Comparison of ENCODE assay signal across 30 cellular contexts in the genomic region with DNA sequence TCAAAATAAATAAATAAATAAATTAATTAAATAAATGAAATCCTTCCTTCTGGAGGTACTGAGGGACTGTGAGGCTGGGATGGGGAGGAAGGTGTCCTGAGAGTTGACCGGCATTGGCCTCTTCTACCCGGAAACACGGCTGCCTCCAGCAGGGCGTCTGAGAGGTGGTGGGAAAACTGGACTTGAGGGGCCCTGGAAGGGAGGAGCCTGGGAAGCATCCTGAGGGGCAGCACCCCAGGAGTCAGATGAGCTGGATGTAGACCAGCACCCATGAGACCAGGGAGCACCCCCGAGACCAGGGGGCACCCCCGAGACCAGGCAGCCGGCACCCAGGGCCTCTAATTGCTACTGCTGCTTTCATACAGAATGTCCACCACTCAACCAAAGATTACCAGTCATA. TPM values are rescaled to one million over a fixed set of nuclear protein-coding genes. Genes with fewer than 3 reads are reported as not detected.
"Had no signal": no experiment of that assay in that cellular context is flagged by ENCODE, and none has a peak within 500 bp of the region (broad histone marks: within the 10 kb centered on the region; RNA-seq: fewer than 3 reads in every experiment).

No MANE protein-coding gene starts in this region.

- H3K27me3 ChIP-seq: ascending aorta had no signal

- H3K4me3 Mint-ChIP-seq: activated CD4-positive, alpha-beta T cell treated with anti-CD3 and anti-CD28 coated beads, Interleukin-2, amount 10 ng/mL, durations not matched to agents 24 days and 14 days; activated CD8-positive, alpha-beta T cell treated with anti-CD3 and anti-CD28 coated beads, Interleukin-2, amount 10 ng/mL, durations not matched to agents 7 days and 5 days; activated naive CD4-positive, alpha-beta T cell treated with anti-CD3 and anti-CD28 coated beads, Interleukin-2, amount 50 U/mL, for 24 hours; activated naive CD8-positive, alpha-beta T cell treated with anti-CD3 and anti-CD28 coated beads, Interleukin-2, amount 10 ng/mL, durations not matched to agents 7 days and 5 days; activated T-cell treated with anti-CD3 and anti-CD28 coated beads, Interleukin-2, amount 50 U/mL, for 24 hours had no signal

- H3K4me1 ChIP-seq: ascending aorta had no signal

- H3K27me3 Mint-ChIP-seq: activated naive CD4-positive, alpha-beta T cell treated with anti-CD3 and anti-CD28 coated beads, Interleukin-2, amount 50 U/mL, for 24 hours; activated T-cell treated with anti-CD3 and anti-CD28 coated beads, Interleukin-2, amount 50 U/mL, for 24 hours had no signal

- H3K4me3 ChIP-seq: ascending aorta, cardiac muscle cell had no signal

- ATAC-seq: activated CD8-positive, alpha-beta T cell treated with anti-CD3 and anti-CD28 coated beads, Interleukin-2, amount 10 ng/mL, durations not matched to agents 7 days and 5 days; Panc1 had no signal

- H3K9me3 ChIP-seq: ascending aorta had no signal

- H3K36me3 ChIP-seq: ascending aorta, cardiac muscle cell, WERI-Rb-1 had no signal

- H3K27ac ChIP-seq: ascending aorta, cardiac muscle cell, KMS-11, WERI-Rb-1 had no signal

- H3K27ac Mint-ChIP-seq: activated CD4-positive, alpha-beta T cell treated with anti-CD3 and anti-CD28 coated beads, Interleukin-2, amount 10 ng/mL, durations not matched to agents 24 days and 14 days; activated CD8-positive, alpha-beta T cell treated with anti-CD3 and anti-CD28 coated beads, Interleukin-2, amount 10 ng/mL, durations not matched to agents 7 days and 5 days; activated naive CD8-positive, alpha-beta T cell treated with anti-CD3 and anti-CD28 coated beads, Interleukin-2, amount 10 ng/mL, durations not matched to agents 7 days and 5 days; activated T-cell treated with anti-CD3 and anti-CD28 coated beads, Interleukin-2, amount 50 U/mL, for 24 hours; activated T-helper 2 cell treated with anti-CD3 and anti-CD28 coated beads, Interferon-gamma antibody, Interleukin-2, Interleukin-4, amounts not matched to agents 10 μg/mL and 5 μg/mL and 100 μg/mL, durations not matched to agents 14 hours and 24 hours and 36 hours had no signal

- DNase-seq: activated CD4-positive, alpha-beta T cell treated with anti-CD3 and anti-CD28 coated beads for 1 hour; activated CD4-positive, alpha-beta T cell treated with anti-CD3 and anti-CD28 coated beads, Interleukin-2, amount 10 ng/mL, durations not matched to agents 24 days and 14 days; activated CD4-positive, alpha-beta T cell treated with anti-CD3 and anti-CD28 coated beads, Interleukin-2, amount 50 U/mL, for 48 hours; activated CD4-positive, CD25-positive, alpha-beta regulatory T cell; activated CD8-positive, alpha-beta T cell treated with anti-CD3 and anti-CD28 coated beads, Interleukin-2, amount 10 ng/mL, durations not matched to agents 7 days and 5 days; activated gamma-delta T cell; activated naive CD4-positive, alpha-beta T cell treated with Interleukin-2 at 50 U/mL for 16 hours; activated naive CD8-positive, alpha-beta T cell treated with anti-CD3 and anti-CD28 coated beads, Interleukin-2, amount 10 ng/mL, durations not matched to agents 7 days and 5 days; activated T-cell treated with anti-CD3 and anti-CD28 coated beads, Interleukin-2, amount 50 U/mL, for 24 hours; amygdala; MM.1S; MV-4-11; NCI-H1092; NCI-H1436 treated with DMSO at 0.1 percent for 48 hours; NCI-H1694 treated with DMSO at 0.1 percent for 48 hours; NCI-H2029; NCI-H345; NCI-H524 treated with DMSO at 0.1 percent for 48 hours; T1000; WERI-Rb-1 had no signal

RNA-seq across cellular contexts. Expression of gene ENTPD8, which starts 26.7 kb away (rescaled TPM):
- total RNA-seq: activated CD4-positive, alpha-beta T cell treated with anti-CD3 and anti-CD28 coated beads, Interleukin-2, amount 10 ng/mL, durations not matched to agents 24 days and 14 days; activated CD8-positive, alpha-beta T cell treated with anti-CD3 and anti-CD28 coated beads, Interleukin-2, amount 10 ng/mL, durations not matched to agents 7 days and 5 days; activated naive CD8-positive, alpha-beta T cell treated with anti-CD3 and anti-CD28 coated beads, Interleukin-2, amount 10 ng/mL, durations not matched to agents 7 days and 5 days; activated T-helper 2 cell treated with anti-CD3 and anti-CD28 coated beads, Interferon-gamma antibody, Interleukin-2, Interleukin-4, amounts not matched to agents 10 μg/mL and 5 μg/mL and 100 μg/mL, durations not matched to agents 14 hours and 24 hours and 36 hours; ascending aorta; LHCN-M2; NCI-H460; RPMI7951; T-helper 2 cell treated with Interferon-gamma antibody and Interleukin-4, amounts not matched to agents 100 ng/mL and 5 ng/mL, for 36 hours had no signal

RNA-seq across cellular contexts. Expression of gene NOXA1, which starts 44.7 kb away (rescaled TPM):
- total RNA-seq: RPMI7951 had no signal
